Comparison of ENCODE assay signal across 30 cellular contexts in the genomic region with DNA sequence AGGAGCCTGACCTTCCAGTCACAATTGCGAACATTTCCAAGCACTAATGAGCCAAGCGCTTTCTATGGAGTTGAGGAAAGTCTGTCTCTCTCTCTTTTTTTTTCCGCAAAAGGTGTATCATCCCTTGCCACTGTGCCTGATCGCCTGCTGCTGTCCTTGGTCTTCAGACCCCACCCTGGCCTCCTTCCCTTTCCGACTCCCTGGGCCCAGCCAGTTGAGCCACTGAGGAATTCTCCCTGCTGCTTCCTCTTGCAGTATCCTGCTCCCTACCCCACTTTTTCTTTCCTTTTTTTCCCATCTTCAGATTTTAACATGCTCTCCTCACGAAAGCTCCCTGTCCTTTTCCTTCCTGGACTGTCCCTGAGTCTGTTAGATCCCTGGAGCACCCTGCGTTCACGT.
DNase-seq lines count a peak whose midpoint lies in the region; ATAC-seq, FAIRE-seq and TF ChIP-seq lines count a peak whose summit lies in the region.
"Had no signal": no experiment of that assay in that cellular context is flagged by ENCODE, and none has a peak within 500 bp of the region (broad histone marks: within the 10 kb centered on the region; RNA-seq: fewer than 3 reads in every experiment).

No MANE protein-coding gene starts in this region.

- H3K9ac ChIP-seq in colonic mucosa (ENCODE audit: low read depth in 2 of 2, low read length in 2 of 2): peak overlapping the region; percentile 62 to 76

- no peaks in the 10 kb centered on the region for H3K27me3 Mint-ChIP-seq in Caco-2 (ENCODE audit: insufficient read depth, unreplicated experiment)

- TF ChIP-seq CTCF in Caco-2 (IDR thresholded peaks at IDR 0.05; ENCODE audit: insufficient read depth in 1 of 2, low read depth in 1 of 2, low read length in 1 of 2, severe bottlenecking in 1 of 2, unreplicated experiment in 1 of 2) (no peak), colonic mucosa (IDR thresholded peaks at IDR 0.05) (no peak), psoas muscle (IDR thresholded peaks at IDR 0.05) (no peak)

- WGBS in psoas muscle, 3 donors: 76 to 87% (median 79%) methylated on average over 8 of the region's 8 CpGs

- BruUV-seq in Caco-2 (replicated peaks; lab: Mats Ljungman, UMichigan): no TSS peak

- H3K27me3 ChIP-seq in Caco-2 (replicated peaks; ENCODE audit: control insufficient read depth, insufficient read depth, low read length) (no peaks in the 10 kb centered on the region), colonic mucosa (no peaks in the 10 kb centered on the region), psoas muscle (ENCODE audit: insufficient read depth in 3 of 3, low read length in 2 of 3) (no peaks in the 10 kb centered on the region)
- H3K27me3 ChIP-seq: tibial artery had no signal

- H3K27ac ChIP-seq in colonic mucosa (peak overlapping the region; percentile 73), psoas muscle (no peak overlapping the region)
- H3K27ac ChIP-seq: PC-9, tibial artery had no signal

- H3K4me1 ChIP-seq in Caco-2: peaks cover 64% of the 10 kb centered on the region
- H3K4me1 ChIP-seq in colonic mucosa: peaks cover 6% of the 10 kb centered on the region
- peaks cover 18% of the 10 kb centered on the region for H3K4me1 ChIP-seq in psoas muscle

- CTCF ChIA-PET in Caco-2 (lab: Charles Lee): interaction anchor here (0.9 to 1.0 kb wide), 2 partner anchors 12 to 55 kb away, joined by 3 read pairs; no protein-coding TSS in a partner anchor

- H3K27ac Mint-ChIP-seq in Caco-2 (ENCODE audit: unreplicated experiment): peak overlapping the region; percentile 95
- H3K27ac Mint-ChIP-seq: activated naive CD8-positive, alpha-beta T cell treated with anti-CD3 and anti-CD28 coated beads for 36 hours; B cell; dendritic cell treated with granulocyte-macrophage colony-stimulating factor and Interleukin-4, amounts not matched to agents 40 ng/mL and 50 ng/mL, for 4 days; naive thymus-derived CD8-positive, alpha-beta T cell; stimulated activated naive CD8-positive, alpha-beta T cell treated with anti-CD3 and anti-CD28 coated beads, Interleukin-15, Interleukin-2, amounts not matched to agents 100 ng/mL and 50 ng/mL, for 24 hours had no signal

- H3K4me3 Mint-ChIP-seq in Caco-2 (ENCODE audit: unreplicated experiment): peak overlapping the region; percentile 81
- H3K4me3 Mint-ChIP-seq: activated naive CD8-positive, alpha-beta T cell treated with anti-CD3 and anti-CD28 coated beads for 36 hours; B cell; dendritic cell treated with granulocyte-macrophage colony-stimulating factor and Interleukin-4, amounts not matched to agents 40 ng/mL and 50 ng/mL, for 4 days; naive thymus-derived CD8-positive, alpha-beta T cell; stimulated activated naive CD8-positive, alpha-beta T cell treated with anti-CD3 and anti-CD28 coated beads, Interleukin-15, Interleukin-2, amounts not matched to agents 100 ng/mL and 50 ng/mL, for 24 hours had no signal

- ATAC-seq in left colon (peak; percentile 62), psoas muscle (no peak), GM19328 (IDR thresholded peaks at IDR 0.05; ENCODE audit: unreplicated experiment) (no peak)
- ATAC-seq: naive thymus-derived CD8-positive, alpha-beta T cell had no signal

- H3K36me3 ChIP-seq in Caco-2 (ENCODE audit: control insufficient read depth, insufficient read depth, low read length) (no peaks in the 10 kb centered on the region), colonic mucosa (no peaks in the 10 kb centered on the region), psoas muscle (ENCODE audit: insufficient read depth in 1 of 2, low read depth in 1 of 2) (no peaks in the 10 kb centered on the region)
- H3K36me3 ChIP-seq: tibial artery had no signal

- no peaks in the 10 kb centered on the region for H3K9me3 Mint-ChIP-seq in Caco-2 (ENCODE audit: unreplicated experiment)
- H3K9me3 Mint-ChIP-seq: activated naive CD8-positive, alpha-beta T cell treated with anti-CD3 and anti-CD28 coated beads for 36 hours; dendritic cell treated with granulocyte-macrophage colony-stimulating factor and Interleukin-4, amounts not matched to agents 40 ng/mL and 50 ng/mL, for 4 days; naive thymus-derived CD8-positive, alpha-beta T cell; stimulated activated naive CD8-positive, alpha-beta T cell treated with anti-CD3 and anti-CD28 coated beads, Interleukin-15, Interleukin-2, amounts not matched to agents 100 ng/mL and 50 ng/mL, for 24 hours had no signal

- no peak for FAIRE-seq in urothelium cell line (lab: Jason Lieb, UNC)
- FAIRE-seq: H54 had no signal

- peaks cover 49% of the 10 kb centered on the region for H3K4me1 Mint-ChIP-seq in Caco-2 (ENCODE audit: low read depth, unreplicated experiment)
- H3K4me1 Mint-ChIP-seq: activated naive CD8-positive, alpha-beta T cell treated with anti-CD3 and anti-CD28 coated beads for 36 hours; B cell; naive thymus-derived CD8-positive, alpha-beta T cell had no signal

- H3K4me3 ChIP-seq in Caco-2 (ENCODE audit: low read depth, low read length): peak overlapping the region; percentile 22
- H3K4me3 ChIP-seq in colonic mucosa: peak overlapping the region; percentile 25
- peak overlapping the region; percentile 31 for H3K4me3 ChIP-seq in psoas muscle
- H3K4me3 ChIP-seq: PC-9, tibial artery had no signal

- H3K9me3 ChIP-seq in Caco-2 (no peaks in the 10 kb centered on the region), colonic mucosa (no peaks in the 10 kb centered on the region), psoas muscle (no peaks in the 10 kb centered on the region)
- H3K9me3 ChIP-seq: tibial artery had no signal

- DNase-seq in Caco-2 (no peak), colonic mucosa (peak; percentile 60), left colon (peak in 1 of 2 donors; percentile 45), psoas muscle (no peak), NCI-H82 treated with DMSO at 0.1 percent for 48 hours (lab: John Stamatoyannopoulos, UW; ENCODE audit: unreplicated experiment) (no peak), urothelium cell line (ENCODE audit: low spot score) (no peak), H4 (ENCODE audit: low spot score) (no peak)
- DNase-seq: activated CD4-positive, alpha-beta T cell treated with anti-CD3 and anti-CD28 coated beads for 48 hours; activated effector memory CD4-positive, alpha-beta T cell treated with anti-CD3 and anti-CD28 coated beads, Interleukin-2, amount 50 U/mL, for 16 hours; activated naive CD8-positive, alpha-beta T cell treated with anti-CD3 and anti-CD28 coated beads for 36 hours; activated T-cell treated with anti-CD3 and anti-CD28 coated beads, Interleukin-2, amount 50 U/mL, for 1 hour; aorta; caudate nucleus; DMS53; glutamatergic neuron; IMR-90; naive thymus-derived CD8-positive, alpha-beta T cell; NCI-H1048; NCI-H1694; NCI-H2171 treated with DMSO at 0.1 percent for 48 hours; NCI-H510A treated with DMSO at 0.1 percent for 48 hours; NK-92 treated with Interleukin-12 subunit alpha and Interleukin-12 subunit beta, amount 100 ng/mL, for 24 hours; PC-9; SHP77 treated with DMSO at 0.1 percent for 48 hours; tibial artery had no signal

- peaks cover 44% of the 10 kb centered on the region for H3K36me3 Mint-ChIP-seq in Caco-2 (ENCODE audit: insufficient read depth, unreplicated experiment)
- H3K36me3 Mint-ChIP-seq: activated naive CD8-positive, alpha-beta T cell treated with anti-CD3 and anti-CD28 coated beads for 36 hours; naive thymus-derived CD8-positive, alpha-beta T cell had no signal

- POLR2A ChIA-PET in Caco-2 (lab: Charles Lee): no interaction called here

- intact Hi-C loops in Caco-2 (cut with micrococcal nuclease; ENCODE audit: unreplicated experiment) (no loop called here), colonic mucosa (cut with DNase I) (no loop called here), left colon (cut with DNase I, micrococcal nuclease) (no loop called here), psoas muscle (cut with DNase I) (no loop called here)
